In the genomic region with DNA sequence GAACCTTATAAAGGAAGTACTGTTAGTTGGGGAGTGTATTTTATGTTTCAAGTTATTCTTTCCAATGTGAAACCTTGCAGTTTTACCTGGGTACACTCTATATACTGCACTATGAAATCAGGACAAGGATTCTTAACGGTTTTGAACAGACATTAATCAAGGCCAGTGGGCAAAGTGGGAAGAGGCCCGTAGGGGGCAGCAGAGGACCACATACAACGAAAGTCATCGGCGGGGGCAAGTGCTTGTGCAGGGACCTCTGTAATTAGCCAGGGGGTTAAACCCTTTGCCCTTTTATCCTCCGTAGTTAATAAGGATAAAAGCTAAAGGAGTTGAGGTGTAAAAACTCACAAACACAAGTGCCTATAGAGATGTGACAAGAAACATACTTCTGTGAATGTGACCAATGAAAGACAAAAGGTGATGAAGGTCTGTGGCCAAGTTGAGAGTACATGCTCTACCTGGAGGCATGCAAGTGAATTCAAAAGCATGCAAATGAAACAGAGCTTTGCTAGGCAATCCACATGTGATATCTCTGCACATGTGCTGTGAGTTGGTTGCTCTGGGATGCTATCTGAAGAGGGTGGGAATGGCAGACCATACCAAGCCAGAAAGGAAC, we compare ENCODE assay signal across 8 cellular contexts.
DNase-seq lines count a peak whose midpoint lies in the region; ATAC-seq lines count a peak whose summit lies in the region.

No MANE protein-coding gene starts in this region.

- no peak overlapping the region for H3K4me3 Mint-ChIP-seq in memory B cell

- no peaks in the 10 kb centered on the region for H3K36me3 Mint-ChIP-seq in memory B cell

- H3K9me3 Mint-ChIP-seq in memory B cell, result no peaks in the 10 kb centered on the region

- peaks cover 5% of the 10 kb centered on the region for H3K4me1 Mint-ChIP-seq in memory B cell

- no peak overlapping the region for H3K27ac Mint-ChIP-seq in memory B cell

- ATAC-seq in activated CD4-positive, CD25-positive, alpha-beta regulatory T cell treated with anti-CD3 and anti-CD28 coated beads, Interleukin-2, amount 50 U/mL, for 24 hours, result no peak
- peak; percentile 92 for ATAC-seq in HG02798 (IDR thresholded peaks at IDR 0.05; ENCODE audit: poor library complexity, unreplicated experiment)
- peak; percentile 62 for ATAC-seq in memory B cell (ENCODE audit: low read depth)

- H3K27me3 Mint-ChIP-seq in memory B cell, result peaks cover 2% of the 10 kb centered on the region

- DNase-seq in activated CD4-positive, CD25-positive, alpha-beta regulatory T cell (lab: John Stamatoyannopoulos, UW), result peak in 3 of 4 experiments; percentile 1 to 13 (median 1)
- DNase-seq in NCI-H1930 (lab: John Stamatoyannopoulos, UW) (peak; percentile 7 to 11), ecto neural progenitor cell (ENCODE audit: low spot score) (peak; percentile 83), memory B cell (ENCODE audit: low spot score in 2 of 2) (peak; percentile 50 to 58)
- DNase-seq in activated CD4-positive, alpha-beta T cell treated with anti-CD3 and anti-CD28 coated beads for 24 hours (ENCODE audit: low read depth in 2 of 2), result peak; percentile 41 to 43
- DNase-seq in stimulated activated CD8-positive, alpha-beta memory T cell treated with anti-CD3 and anti-CD28 coated beads, Interleukin-7, amount 100 ng/mL, for 24 hours (ENCODE audit: low read depth), result peak; percentile 47

Comparison
In these comparisons a context has a peak if more than half of its experiments do, and no peak if none do; other contexts are left out.
1. DNase-seq: peak in every context shown above with its lines; median percentile 83 in ecto neural progenitor cell; 54 in memory B cell; 47 in stimulated activated CD8-positive, alpha-beta memory T cell treated with anti-CD3 and anti-CD28 coated beads, Interleukin-7, amount 100 ng/mL, for 24 hours; 42 in activated CD4-positive, alpha-beta T cell treated with anti-CD3 and anti-CD28 coated beads for 24 hours; 9 in NCI-H1930; 1 in activated CD4-positive, CD25-positive, alpha-beta regulatory T cell.
2. ATAC-seq: peak in HG02798 (single experiment) and memory B cell (single experiment); none in activated CD4-positive, CD25-positive, alpha-beta regulatory T cell treated with anti-CD3 and anti-CD28 coated beads, Interleukin-2, amount 50 U/mL, for 24 hours (0 of 2).